ENCODE assay signal across 17 cellular contexts in the genomic region with DNA sequence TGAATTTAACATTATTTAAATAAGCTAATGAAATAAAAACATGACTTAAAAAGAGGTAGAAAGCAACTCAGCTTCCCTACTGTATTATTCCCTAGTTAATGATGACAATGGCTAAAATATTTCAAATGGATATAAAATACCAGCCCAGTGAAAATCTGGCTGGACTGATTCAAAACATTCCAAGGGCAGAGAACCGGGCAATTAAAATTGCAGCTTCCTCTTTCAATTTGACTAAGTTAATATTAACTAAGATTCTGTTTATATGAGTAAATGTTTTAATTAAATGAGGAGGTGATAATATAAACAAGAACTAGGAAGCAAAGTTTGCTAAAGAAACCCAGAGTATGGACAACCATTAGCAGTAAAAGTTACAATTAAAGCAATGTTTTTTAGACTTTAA.
DNase-seq lines count a peak whose midpoint lies in the region; ATAC-seq, FAIRE-seq and TF ChIP-seq lines count a peak whose summit lies in the region.
"Had no signal": no experiment of that assay in that cellular context is flagged by ENCODE, and none has a peak within 500 bp of the region (broad histone marks: within the 10 kb centered on the region; RNA-seq: fewer than 3 reads in every experiment).

No MANE protein-coding gene starts in this region.

- no peaks in the 10 kb centered on the region for H3K27me3 Mint-ChIP-seq in osteocyte (ENCODE audit: unreplicated experiment)
- H3K27me3 Mint-ChIP-seq in glutamatergic neuron (ENCODE audit: unreplicated experiment): no peaks in the 10 kb centered on the region

- H3K4me1 Mint-ChIP-seq in osteocyte (ENCODE audit: unreplicated experiment) (peaks cover 15% of the 10 kb centered on the region), glutamatergic neuron (ENCODE audit: low read depth, unreplicated experiment) (no peaks in the 10 kb centered on the region)
- H3K4me1 Mint-ChIP-seq: B cell, H9 had no signal

- peak; percentile 9 for DNase-seq in GM03348 (ENCODE audit: low spot score)
- DNase-seq in kidney: no peak
- DNase-seq in osteocyte (ENCODE audit: extremely low spot score, unreplicated experiment): no peak
- DNase-seq in glutamatergic neuron: no peak
- DNase-seq in A172 (ENCODE audit: low spot score): no peak
- no peak for DNase-seq in posterior cingulate gyrus
- DNase-seq: C1 segment of cervical spinal cord; CD8-positive, alpha-beta T cell; COR-L47; DND-41; GOT3; H9 had no signal

- H3K4me1 ChIP-seq in kidney (ENCODE audit: control insufficient read depth in 1 of 2, insufficient read depth in 1 of 2, low read depth in 1 of 2, low read length in 2 of 2): peaks cover 0 to 16% of the 10 kb centered on the region in 2 donors

- H3K36me3 Mint-ChIP-seq in osteocyte (ENCODE audit: unreplicated experiment): peaks cover 11% of the 10 kb centered on the region
- H3K36me3 Mint-ChIP-seq in glutamatergic neuron (ENCODE audit: unreplicated experiment): no peaks in the 10 kb centered on the region
- H3K36me3 Mint-ChIP-seq: CD8-positive, alpha-beta T cell had no signal

- intact Hi-C loops in kidney (cut with DNase I): no loop called here
- intact Hi-C loops in posterior cingulate gyrus (cut with DNase I): no loop called here

- no peak overlapping the region for H3K4me3 Mint-ChIP-seq in osteocyte (ENCODE audit: unreplicated experiment)
- no peak overlapping the region for H3K4me3 Mint-ChIP-seq in glutamatergic neuron (ENCODE audit: unreplicated experiment)
- H3K4me3 Mint-ChIP-seq: B cell; CD8-positive, alpha-beta T cell; H9 had no signal

- H3K27ac ChIP-seq in 22Rv1 (peak overlapping the region; percentile 43), kidney (ENCODE audit: low read depth in 2 of 2, low read length in 2 of 2) (no peak overlapping the region)
- H3K27ac ChIP-seq: HL-60 had no signal

- H3K36me3 ChIP-seq in kidney (ENCODE audit: control insufficient read depth in 1 of 2, insufficient read depth in 2 of 2, low read length in 2 of 2): no peaks in the 10 kb centered on the region

- H3K9ac ChIP-seq in kidney (ENCODE audit: low read length in 2 of 2): no peak overlapping the region

- H3K4me3 ChIP-seq in kidney (ENCODE audit: low read length in 2 of 2): no peak overlapping the region

- no peak for ATAC-seq in HG03045 (IDR thresholded peaks at IDR 0.05; ENCODE audit: unreplicated experiment)
- ATAC-seq: CD8-positive, alpha-beta T cell had no signal

- no peaks in the 10 kb centered on the region for H3K9me3 ChIP-seq in kidney (ENCODE audit: control insufficient read depth in 1 of 2, low read length in 2 of 2)

- H3K27ac Mint-ChIP-seq in osteocyte (ENCODE audit: unreplicated experiment) (peak overlapping the region; percentile 33), glutamatergic neuron (ENCODE audit: unreplicated experiment) (no peak overlapping the region)
- H3K27ac Mint-ChIP-seq: B cell; CD8-positive, alpha-beta T cell; H9 had no signal

- no peak for TF ChIP-seq CTCF in 22Rv1 (IDR thresholded peaks at IDR 0.05)
- no peak for TF ChIP-seq CTCF in kidney (IDR thresholded peaks at IDR 0.05; ENCODE audit: borderline replicate concordance, extremely low read depth, insufficient read depth)
- no peak for TF ChIP-seq CTCF in osteocyte (IDR thresholded peaks at IDR 0.05)
- TF ChIP-seq CTCF in glutamatergic neuron (IDR thresholded peaks at IDR 0.05; ENCODE audit: partially characterized antibody, unreplicated experiment): no peak

- peak; percentile 89 for FAIRE-seq in kidney (lab: Jason Lieb, UNC)
- FAIRE-seq: GM12891 had no signal

- H3K9me3 Mint-ChIP-seq in osteocyte (ENCODE audit: unreplicated experiment) (no peaks in the 10 kb centered on the region), glutamatergic neuron (ENCODE audit: unreplicated experiment) (no peaks in the 10 kb centered on the region)
- H3K9me3 Mint-ChIP-seq: CD8-positive, alpha-beta T cell; H9 had no signal
